1 cellular context compared by ENCODE assay signal in the genomic region with DNA sequence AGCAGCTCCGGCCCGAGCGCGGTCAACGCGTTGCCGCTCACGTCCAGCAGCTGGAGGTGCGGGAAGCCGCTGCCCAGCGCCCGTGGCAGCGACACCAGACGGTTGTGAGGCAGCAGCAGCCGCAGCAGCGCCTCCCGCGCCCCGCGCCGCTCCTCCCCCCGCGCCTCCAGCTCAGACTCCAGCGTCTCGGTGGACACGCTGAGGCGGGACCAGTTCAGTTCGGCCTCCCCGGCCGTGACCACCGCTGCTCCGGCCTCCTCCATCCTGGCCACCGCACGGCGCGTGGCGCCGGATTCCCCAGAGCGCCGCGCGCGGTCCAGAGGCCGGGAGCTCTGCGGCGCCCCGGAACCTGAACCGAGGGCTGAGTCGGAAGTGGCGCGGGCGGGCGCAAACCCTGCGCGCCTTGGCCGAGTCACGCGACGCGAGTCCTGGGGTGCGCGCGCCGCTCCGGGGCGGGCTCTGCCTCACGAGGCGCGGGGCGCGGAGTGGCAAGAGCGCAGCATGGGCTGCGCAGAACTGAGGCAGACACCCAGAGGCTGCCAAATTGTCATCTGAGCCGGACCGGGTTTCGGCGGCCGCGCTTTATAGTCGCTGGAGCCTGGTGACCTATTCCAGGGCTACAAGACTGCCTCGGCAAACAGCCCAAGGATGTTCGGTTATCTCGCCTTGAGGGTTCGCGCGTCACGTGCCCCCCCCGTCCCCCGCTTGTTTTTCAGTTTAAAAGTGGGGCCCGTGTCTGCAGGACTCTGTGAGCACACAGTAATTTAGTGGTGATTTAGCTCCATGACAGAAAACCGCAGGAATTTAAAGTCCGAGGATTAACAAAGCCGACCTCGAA.
TF ChIP-seq lines count a peak whose summit lies in the region.

A gene (minus strand): TSS at position 374 of the 838 bp plus-strand sequence. CDS start 111 bp downstream, at position 263.

TF ChIP-seq in GM12878, 131 proteins besides CTCF, POLR2A, EP300 and RAD21 (continued from another document and continues in another):
- TF ChIP-seq, protein P1, sequence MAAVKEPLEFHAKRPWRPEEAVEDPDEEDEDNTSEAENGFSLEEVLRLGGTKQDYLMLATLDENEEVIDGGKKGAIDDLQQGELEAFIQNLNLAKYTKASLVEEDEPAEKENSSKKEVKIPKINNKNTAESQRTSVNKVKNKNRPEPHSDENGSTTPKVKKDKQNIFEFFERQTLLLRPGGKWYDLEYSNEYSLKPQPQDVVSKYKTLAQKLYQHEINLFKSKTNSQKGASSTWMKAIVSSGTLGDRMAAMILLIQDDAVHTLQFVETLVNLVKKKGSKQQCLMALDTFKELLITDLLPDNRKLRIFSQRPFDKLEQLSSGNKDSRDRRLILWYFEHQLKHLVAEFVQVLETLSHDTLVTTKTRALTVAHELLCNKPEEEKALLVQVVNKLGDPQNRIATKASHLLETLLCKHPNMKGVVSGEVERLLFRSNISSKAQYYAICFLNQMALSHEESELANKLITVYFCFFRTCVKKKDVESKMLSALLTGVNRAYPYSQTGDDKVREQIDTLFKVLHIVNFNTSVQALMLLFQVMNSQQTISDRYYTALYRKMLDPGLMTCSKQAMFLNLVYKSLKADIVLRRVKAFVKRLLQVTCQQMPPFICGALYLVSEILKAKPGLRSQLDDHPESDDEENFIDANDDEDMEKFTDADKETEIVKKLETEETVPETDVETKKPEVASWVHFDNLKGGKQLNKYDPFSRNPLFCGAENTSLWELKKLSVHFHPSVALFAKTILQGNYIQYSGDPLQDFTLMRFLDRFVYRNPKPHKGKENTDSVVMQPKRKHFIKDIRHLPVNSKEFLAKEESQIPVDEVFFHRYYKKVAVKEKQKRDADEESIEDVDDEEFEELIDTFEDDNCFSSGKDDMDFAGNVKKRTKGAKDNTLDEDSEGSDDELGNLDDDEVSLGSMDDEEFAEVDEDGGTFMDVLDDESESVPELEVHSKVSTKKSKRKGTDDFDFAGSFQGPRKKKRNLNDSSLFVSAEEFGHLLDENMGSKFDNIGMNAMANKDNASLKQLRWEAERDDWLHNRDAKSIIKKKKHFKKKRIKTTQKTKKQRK (IDR thresholded peaks at IDR 0.05; ENCODE audit: low read depth, low read length): no peak
- TF ChIP-seq FOXK2 (IDR thresholded peaks at IDR 0.05): no peak
- no peak for TF ChIP-seq NFIC (IDR thresholded peaks at IDR 0.05; ENCODE audit: low read depth, low read length)
- TF ChIP-seq SMAD5 (IDR thresholded peaks at IDR 0.05; ENCODE audit: low read depth): no peak; the same call in 1 of the 2 replicates
- TF ChIP-seq ATF7 (IDR thresholded peaks at IDR 0.05; ENCODE audit: low read depth): no peak
- no peak for TF ChIP-seq RBBP5 (conservative IDR thresholded peaks at IDR 0.05)
- peak; percentile 16 for TF ChIP-seq SIX5 (IDR thresholded peaks at IDR 0.05; ENCODE audit: low read depth, low read length, severe bottlenecking)
- TF ChIP-seq, protein P2, sequence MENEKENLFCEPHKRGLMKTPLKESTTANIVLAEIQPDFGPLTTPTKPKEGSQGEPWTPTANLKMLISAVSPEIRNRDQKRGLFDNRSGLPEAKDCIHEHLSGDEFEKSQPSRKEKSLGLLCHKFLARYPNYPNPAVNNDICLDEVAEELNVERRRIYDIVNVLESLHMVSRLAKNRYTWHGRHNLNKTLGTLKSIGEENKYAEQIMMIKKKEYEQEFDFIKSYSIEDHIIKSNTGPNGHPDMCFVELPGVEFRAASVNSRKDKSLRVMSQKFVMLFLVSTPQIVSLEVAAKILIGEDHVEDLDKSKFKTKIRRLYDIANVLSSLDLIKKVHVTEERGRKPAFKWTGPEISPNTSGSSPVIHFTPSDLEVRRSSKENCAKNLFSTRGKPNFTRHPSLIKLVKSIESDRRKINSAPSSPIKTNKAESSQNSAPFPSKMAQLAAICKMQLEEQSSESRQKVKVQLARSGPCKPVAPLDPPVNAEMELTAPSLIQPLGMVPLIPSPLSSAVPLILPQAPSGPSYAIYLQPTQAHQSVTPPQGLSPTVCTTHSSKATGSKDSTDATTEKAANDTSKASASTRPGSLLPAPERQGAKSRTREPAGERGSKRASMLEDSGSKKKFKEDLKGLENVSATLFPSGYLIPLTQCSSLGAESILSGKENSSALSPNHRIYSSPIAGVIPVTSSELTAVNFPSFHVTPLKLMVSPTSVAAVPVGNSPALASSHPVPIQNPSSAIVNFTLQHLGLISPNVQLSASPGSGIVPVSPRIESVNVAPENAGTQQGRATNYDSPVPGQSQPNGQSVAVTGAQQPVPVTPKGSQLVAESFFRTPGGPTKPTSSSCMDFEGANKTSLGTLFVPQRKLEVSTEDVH (IDR thresholded peaks at IDR 0.05; ENCODE audit: low read depth, partially characterized antibody): no peak
- no peak for TF ChIP-seq ZNF24 (IDR thresholded peaks at IDR 0.05)
- peak; percentile 64 for TF ChIP-seq MYC (IDR thresholded peaks at IDR 0.05; ENCODE audit: insufficient read depth, insufficient read length, insufficient replicate concordance, low read length, severe bottlenecking)
- no peak for TF ChIP-seq HDGF (IDR thresholded peaks at IDR 0.05)
- no peak for TF ChIP-seq BMI1 (IDR thresholded peaks at IDR 0.05; ENCODE audit: borderline replicate concordance)
- TF ChIP-seq BRCA1 (IDR thresholded peaks at IDR 0.05; ENCODE audit: low read depth, low read length): no peak
- TF ChIP-seq, protein P3, sequence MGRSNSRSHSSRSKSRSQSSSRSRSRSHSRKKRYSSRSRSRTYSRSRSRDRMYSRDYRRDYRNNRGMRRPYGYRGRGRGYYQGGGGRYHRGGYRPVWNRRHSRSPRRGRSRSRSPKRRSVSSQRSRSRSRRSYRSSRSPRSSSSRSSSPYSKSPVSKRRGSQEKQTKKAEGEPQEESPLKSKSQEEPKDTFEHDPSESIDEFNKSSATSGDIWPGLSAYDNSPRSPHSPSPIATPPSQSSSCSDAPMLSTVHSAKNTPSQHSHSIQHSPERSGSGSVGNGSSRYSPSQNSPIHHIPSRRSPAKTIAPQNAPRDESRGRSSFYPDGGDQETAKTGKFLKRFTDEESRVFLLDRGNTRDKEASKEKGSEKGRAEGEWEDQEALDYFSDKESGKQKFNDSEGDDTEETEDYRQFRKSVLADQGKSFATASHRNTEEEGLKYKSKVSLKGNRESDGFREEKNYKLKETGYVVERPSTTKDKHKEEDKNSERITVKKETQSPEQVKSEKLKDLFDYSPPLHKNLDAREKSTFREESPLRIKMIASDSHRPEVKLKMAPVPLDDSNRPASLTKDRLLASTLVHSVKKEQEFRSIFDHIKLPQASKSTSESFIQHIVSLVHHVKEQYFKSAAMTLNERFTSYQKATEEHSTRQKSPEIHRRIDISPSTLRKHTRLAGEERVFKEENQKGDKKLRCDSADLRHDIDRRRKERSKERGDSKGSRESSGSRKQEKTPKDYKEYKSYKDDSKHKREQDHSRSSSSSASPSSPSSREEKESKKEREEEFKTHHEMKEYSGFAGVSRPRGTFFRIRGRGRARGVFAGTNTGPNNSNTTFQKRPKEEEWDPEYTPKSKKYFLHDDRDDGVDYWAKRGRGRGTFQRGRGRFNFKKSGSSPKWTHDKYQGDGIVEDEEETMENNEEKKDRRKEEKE (IDR thresholded peaks at IDR 0.05): no peak
- TF ChIP-seq, protein P4, sequence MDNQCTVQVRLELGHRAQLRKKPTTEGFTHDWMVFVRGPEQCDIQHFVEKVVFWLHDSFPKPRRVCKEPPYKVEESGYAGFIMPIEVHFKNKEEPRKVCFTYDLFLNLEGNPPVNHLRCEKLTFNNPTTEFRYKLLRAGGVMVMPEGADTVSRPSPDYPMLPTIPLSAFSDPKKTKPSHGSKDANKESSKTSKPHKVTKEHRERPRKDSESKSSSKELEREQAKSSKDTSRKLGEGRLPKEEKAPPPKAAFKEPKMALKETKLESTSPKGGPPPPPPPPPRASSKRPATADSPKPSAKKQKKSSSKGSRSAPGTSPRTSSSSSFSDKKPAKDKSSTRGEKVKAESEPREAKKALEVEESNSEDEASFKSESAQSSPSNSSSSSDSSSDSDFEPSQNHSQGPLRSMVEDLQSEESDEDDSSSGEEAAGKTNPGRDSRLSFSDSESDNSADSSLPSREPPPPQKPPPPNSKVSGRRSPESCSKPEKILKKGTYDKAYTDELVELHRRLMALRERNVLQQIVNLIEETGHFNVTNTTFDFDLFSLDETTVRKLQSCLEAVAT (IDR thresholded peaks at IDR 0.05): no peak
- peak; percentile 72 for TF ChIP-seq NRF1 (conservative IDR thresholded peaks at IDR 0.05; ENCODE audit: low read depth, low read length)
- TF ChIP-seq, protein P5, sequence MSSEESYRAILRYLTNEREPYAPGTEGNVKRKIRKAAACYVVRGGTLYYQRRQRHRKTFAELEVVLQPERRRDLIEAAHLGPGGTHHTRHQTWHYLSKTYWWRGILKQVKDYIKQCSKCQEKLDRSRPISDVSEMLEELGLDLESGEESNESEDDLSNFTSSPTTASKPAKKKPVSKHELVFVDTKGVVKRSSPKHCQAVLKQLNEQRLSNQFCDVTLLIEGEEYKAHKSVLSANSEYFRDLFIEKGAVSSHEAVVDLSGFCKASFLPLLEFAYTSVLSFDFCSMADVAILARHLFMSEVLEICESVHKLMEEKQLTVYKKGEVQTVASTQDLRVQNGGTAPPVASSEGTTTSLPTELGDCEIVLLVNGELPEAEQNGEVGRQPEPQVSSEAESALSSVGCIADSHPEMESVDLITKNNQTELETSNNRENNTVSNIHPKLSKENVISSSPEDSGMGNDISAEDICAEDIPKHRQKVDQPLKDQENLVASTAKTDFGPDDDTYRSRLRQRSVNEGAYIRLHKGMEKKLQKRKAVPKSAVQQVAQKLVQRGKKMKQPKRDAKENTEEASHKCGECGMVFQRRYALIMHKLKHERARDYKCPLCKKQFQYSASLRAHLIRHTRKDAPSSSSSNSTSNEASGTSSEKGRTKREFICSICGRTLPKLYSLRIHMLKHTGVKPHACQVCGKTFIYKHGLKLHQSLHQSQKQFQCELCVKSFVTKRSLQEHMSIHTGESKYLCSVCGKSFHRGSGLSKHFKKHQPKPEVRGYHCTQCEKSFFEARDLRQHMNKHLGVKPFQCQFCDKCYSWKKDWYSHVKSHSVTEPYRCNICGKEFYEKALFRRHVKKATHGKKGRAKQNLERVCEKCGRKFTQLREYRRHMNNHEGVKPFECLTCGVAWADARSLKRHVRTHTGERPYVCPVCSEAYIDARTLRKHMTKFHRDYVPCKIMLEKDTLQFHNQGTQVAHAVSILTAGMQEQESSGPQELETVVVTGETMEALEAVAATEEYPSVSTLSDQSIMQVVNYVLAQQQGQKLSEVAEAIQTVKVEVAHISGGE (CRISPR knock-in tag; IDR thresholded peaks at IDR 0.05): peak; percentile 85
- TF ChIP-seq TAF1 (IDR thresholded peaks at IDR 0.05; ENCODE audit: borderline replicate concordance, low read depth, low read length): peak; percentile 73
- TF ChIP-seq CBFB (IDR thresholded peaks at IDR 0.05; ENCODE audit: low read depth): no peak; the same call in 1 of the 2 replicates
- peak; percentile 90 for TF ChIP-seq RAD51 (IDR thresholded peaks at IDR 0.05)
- no peak for TF ChIP-seq WRNIP1 (IDR thresholded peaks at IDR 0.05; ENCODE audit: borderline replicate concordance, low read depth, low read length)
- no peak for TF ChIP-seq KDM1A (IDR thresholded peaks at IDR 0.05; ENCODE audit: borderline replicate concordance)
- TF ChIP-seq, protein P6, sequence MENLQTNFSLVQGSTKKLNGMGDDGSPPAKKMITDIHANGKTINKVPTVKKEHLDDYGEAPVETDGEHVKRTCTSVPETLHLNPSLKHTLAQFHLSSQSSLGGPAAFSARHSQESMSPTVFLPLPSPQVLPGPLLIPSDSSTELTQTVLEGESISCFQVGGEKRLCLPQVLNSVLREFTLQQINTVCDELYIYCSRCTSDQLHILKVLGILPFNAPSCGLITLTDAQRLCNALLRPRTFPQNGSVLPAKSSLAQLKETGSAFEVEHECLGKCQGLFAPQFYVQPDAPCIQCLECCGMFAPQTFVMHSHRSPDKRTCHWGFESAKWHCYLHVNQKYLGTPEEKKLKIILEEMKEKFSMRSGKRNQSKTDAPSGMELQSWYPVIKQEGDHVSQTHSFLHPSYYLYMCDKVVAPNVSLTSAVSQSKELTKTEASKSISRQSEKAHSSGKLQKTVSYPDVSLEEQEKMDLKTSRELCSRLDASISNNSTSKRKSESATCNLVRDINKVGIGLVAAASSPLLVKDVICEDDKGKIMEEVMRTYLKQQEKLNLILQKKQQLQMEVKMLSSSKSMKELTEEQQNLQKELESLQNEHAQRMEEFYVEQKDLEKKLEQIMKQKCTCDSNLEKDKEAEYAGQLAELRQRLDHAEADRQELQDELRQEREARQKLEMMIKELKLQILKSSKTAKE (IDR thresholded peaks at IDR 0.05; ENCODE audit: low read depth, poor library complexity, severe bottlenecking): no peak
- no peak for TF ChIP-seq ZNF274 (IDR thresholded peaks at IDR 0.05; ENCODE audit: insufficient read depth, insufficient read length)
- TF ChIP-seq SREBF1 (IDR thresholded peaks at IDR 0.05; ENCODE audit: low read length): no peak
- TF ChIP-seq SPI1 (IDR thresholded peaks at IDR 0.05; ENCODE audit: borderline replicate concordance, insufficient read depth, low read depth, low read length): no peak
- TF ChIP-seq RFX5 (IDR thresholded peaks at IDR 0.05; ENCODE audit: low read depth, low read length): no peak
- no peak for TF ChIP-seq RELA (IDR thresholded peaks at IDR 0.05; ENCODE audit: borderline replicate concordance, partially characterized antibody)
- no peak for TF ChIP-seq PAX8 (IDR thresholded peaks at IDR 0.05)
- no peak for TF ChIP-seq JUNB (IDR thresholded peaks at IDR 0.05)
- TF ChIP-seq MTA2 (IDR thresholded peaks at IDR 0.05; ENCODE audit: low read depth): 0 out of 2 replicates have a peak, but pooled peaks have one; percentile 27
- TF ChIP-seq KAT2A (conservative IDR thresholded peaks at IDR 0.05; ENCODE audit: control insufficient read depth, low read depth, low read length): no peak
- no peak for TF ChIP-seq JUND (IDR thresholded peaks at IDR 0.05; ENCODE audit: low read depth, low read length)
- TF ChIP-seq NFYA (IDR thresholded peaks at IDR 0.05; ENCODE audit: borderline replicate concordance, low read depth, low read length): no peak
- TF ChIP-seq CBX3 (IDR thresholded peaks at IDR 0.05; ENCODE audit: borderline replicate concordance, low read depth): no peak
- no peak for TF ChIP-seq SMAD1 (IDR thresholded peaks at IDR 0.05; ENCODE audit: low read depth, partially characterized antibody)
- TF ChIP-seq NR2F1 (conservative IDR thresholded peaks at IDR 0.05): peak; percentile 64; the same call in 1 of the 2 replicates
- TF ChIP-seq LARP7 (IDR thresholded peaks at IDR 0.05): peak; percentile 80; the same call in 1 of the 2 replicates
- TF ChIP-seq ZSCAN29 (IDR thresholded peaks at IDR 0.05): no peak
- peak; percentile 51; the same call in 1 of the 2 replicates for TF ChIP-seq PAX5 (IDR thresholded peaks at IDR 0.05; ENCODE audit: borderline replicate concordance, low read depth, low read length)
- TF ChIP-seq CHD4 (IDR thresholded peaks at IDR 0.05): no peak
- no peak for TF ChIP-seq MTA3 (IDR thresholded peaks at IDR 0.05; ENCODE audit: borderline replicate concordance, low read length)
- peak in 1 of 2 experiments; percentile 44; a peak in 1 of 4 replicates for TF ChIP-seq IKZF2 (IDR thresholded peaks at IDR 0.05)
